Comparison of ENCODE assay signal across 10 cellular contexts in genomic region chr17:66992911-66993310, GRCh38. TPM values are rescaled to one million over a fixed set of nuclear protein-coding genes. Genes with fewer than 3 reads are reported as not detected.
"Had no signal": no experiment of that assay in that cellular context is flagged by ENCODE, and none has a peak within 500 bp of the region (broad histone marks: within the 10 kb centered on the region; RNA-seq: fewer than 3 reads in every experiment).

No MANE protein-coding gene starts in this region.

- ATAC-seq: HepG2, K562 had no signal

- H3K4me3 Mint-ChIP-seq: IgD-negative memory B cell had no signal

- DNase-seq: IMR-90, KBM-7, KG1 had no signal

- H3K27ac Mint-ChIP-seq: IgD-negative memory B cell had no signal

- H3K4me3 ChIP-seq: K562 had no signal

- FAIRE-seq: HepG2, HTR-8/SVneo, K562 had no signal

- H3K4me1 Mint-ChIP-seq: IgD-negative memory B cell had no signal

- H3K27ac ChIP-seq: HL-60 had no signal

RNA-seq across cellular contexts. Expression of gene CACNG4, which starts 28.4 kb away (rescaled TPM):
- total RNA-seq: HT1080 had no signal
- polyA plus RNA-seq: IgD-negative memory B cell, K562 had no signal

RNA-seq across cellular contexts. Expression of gene CACNG1, which starts 51.4 kb away (rescaled TPM):
- total RNA-seq: HepG2, HT-29, IMR-90, K562 had no signal
- polyA plus RNA-seq: HepG2, IgD-negative memory B cell, IMR-90, K562 had no signal
